In the genomic region with DNA sequence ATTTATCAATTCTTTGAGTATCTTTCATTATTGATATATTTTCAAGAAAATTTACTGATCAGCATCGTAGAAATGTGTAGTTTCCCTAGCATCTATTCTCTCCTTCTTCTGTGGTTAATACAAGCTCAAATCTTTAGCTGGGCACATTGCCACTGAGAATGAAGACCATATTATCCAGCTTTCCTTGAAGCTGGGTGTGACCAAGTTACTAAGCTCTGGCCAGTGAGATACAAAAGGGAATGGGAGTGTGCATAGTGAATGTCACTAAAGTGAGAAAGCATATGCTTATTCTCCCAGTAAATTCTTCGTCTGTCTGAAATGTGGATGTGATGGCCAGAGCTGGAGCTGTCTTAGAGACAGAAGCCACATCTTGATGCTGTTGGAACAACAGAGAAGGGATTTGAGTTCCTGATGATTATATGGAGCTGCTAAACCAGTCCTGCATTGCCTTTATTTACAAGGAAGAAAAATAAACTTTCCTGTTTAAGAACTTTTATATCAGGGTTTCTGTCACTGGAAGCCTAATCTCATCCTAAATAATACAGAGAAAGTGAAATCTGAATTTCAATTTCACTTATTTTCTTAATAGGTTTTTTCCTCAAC, we compare ENCODE assay signal across 20 cellular contexts.
"Had no signal": no experiment of that assay in that cellular context is flagged by ENCODE, and none has a peak within 500 bp of the region (broad histone marks: within the 10 kb centered on the region; RNA-seq: fewer than 3 reads in every experiment).

No MANE protein-coding gene starts in this region.

- H3K36me3 Mint-ChIP-seq: natural killer cell; stimulated activated memory B cell treated with anti-CD40 and anti-IgM and Interleukin-4, amounts not matched to agents 10 μg/mL and 1 μg/mL and 100 μg/mL, for 72 hours had no signal

- H3K4me1 ChIP-seq: tibial artery, uterus had no signal

- H3K9me3 ChIP-seq: adrenal gland, neutrophil, tibial artery, uterus had no signal

- H3K4me3 ChIP-seq: adrenal gland, dorsolateral prefrontal cortex, tibial artery, uterus had no signal

- H3K36me3 ChIP-seq: adrenal gland, neutrophil, tibial artery, uterus had no signal

- H3K27ac Mint-ChIP-seq: endodermal cell; stimulated activated memory B cell treated with anti-CD40 and anti-IgM and Interleukin-4, amounts not matched to agents 10 μg/mL and 1 μg/mL and 100 μg/mL, for 72 hours had no signal

- H3K27me3 Mint-ChIP-seq: stimulated activated memory B cell treated with anti-CD40 and anti-IgM and Interleukin-4, amounts not matched to agents 10 μg/mL and 1 μg/mL and 100 μg/mL, for 72 hours had no signal

- DNase-seq: activated CD4-positive, alpha-beta T cell treated with anti-CD3 and anti-CD28 coated beads for 1 hour; activated CD4-positive, alpha-beta T cell treated with anti-CD3 and anti-CD28 coated beads, Interleukin-2, amount 50 U/mL, for 48 hours; activated effector memory CD4-positive, alpha-beta T cell treated with Interleukin-2 at 50 U/mL for 16 hours; activated naive CD4-positive, alpha-beta T cell treated with anti-CD3 and anti-CD28 coated beads, Interleukin-2, amount 50 U/mL, for 16 hours; activated T-cell treated with anti-CD3 and anti-CD28 coated beads, Interleukin-2, amount 50 U/mL, for 4 hours; adrenal gland; dorsolateral prefrontal cortex; endodermal cell; glutamatergic neuron; hypothalamus; kidney; mesenchymal stem cell; natural killer cell; stimulated activated CD4-positive, alpha-beta T cell treated with anti-CD3 and anti-CD28 coated beads, Interleukin-2, amount 100 ng/mL, for 48 hours; T-helper 9 cell; tibial artery; uterus had no signal

- H3K4me3 Mint-ChIP-seq: activated T-cell treated with anti-CD3 and anti-CD28 coated beads, Interleukin-2, amount 50 U/mL, for 4 hours; endodermal cell; natural killer cell; stimulated activated memory B cell treated with anti-CD40 and anti-IgM and Interleukin-4, amounts not matched to agents 10 μg/mL and 1 μg/mL and 100 μg/mL, for 72 hours had no signal

- ATAC-seq: activated T-cell treated with anti-CD3 and anti-CD28 coated beads, Interleukin-2, amount 50 U/mL, for 4 hours; natural killer cell; stimulated activated memory B cell treated with anti-CD40 and anti-IgM and Interleukin-4, amounts not matched to agents 10 μg/mL and 1 μg/mL and 100 μg/mL, for 72 hours had no signal

- H3K9me3 Mint-ChIP-seq: activated T-cell treated with anti-CD3 and anti-CD28 coated beads, Interleukin-2, amount 50 U/mL, for 4 hours; endodermal cell; natural killer cell; stimulated activated memory B cell treated with anti-CD40 and anti-IgM and Interleukin-4, amounts not matched to agents 10 μg/mL and 1 μg/mL and 100 μg/mL, for 72 hours had no signal

- H3K27ac ChIP-seq: adrenal gland, dorsolateral prefrontal cortex, neutrophil, parathyroid adenoma, tibial artery, uterus had no signal

- H3K27me3 ChIP-seq: adrenal gland, dorsolateral prefrontal cortex, neutrophil, tibial artery, uterus had no signal
